ENCODE assay signal across 1 cellular context in genomic region chr1:3061981-3062615, GRCh38.
TF ChIP-seq lines count a peak whose summit lies in the region.

No MANE protein-coding gene starts in this region.

TF ChIP-seq in HepG2, 621 proteins besides CTCF, POLR2A, EP300 and RAD21:
- TF ChIP-seq CBX5 (CRISPR knock-in tag; IDR thresholded peaks at IDR 0.05; ENCODE audit: borderline replicate concordance) (no peak), EZH2 (conservative IDR thresholded peaks at IDR 0.05; ENCODE audit: low read depth, low read length) (0 out of 2 replicates have a peak, but pooled peaks have one; percentile 60)
